ENCODE assay signal across 1 cellular context in genomic region chr10:104120903-104121484, GRCh38.
TF ChIP-seq lines count a peak whose summit lies in the region.

No MANE protein-coding gene starts in this region.

TF ChIP-seq in K562, 482 proteins besides CTCF, POLR2A, EP300 and RAD21 (continued from another document):
- TF ChIP-seq RNF219 (CRISPR knock-in tag; IDR thresholded peaks at IDR 0.05) (no peak), TCF15 (CRISPR knock-in tag; IDR thresholded peaks at IDR 0.05) (no peak), COPS2 (conservative IDR thresholded peaks at IDR 0.05) (no peak), CHD2 (IDR thresholded peaks at IDR 0.05; ENCODE audit: low read depth, low read length) (no peak), MECOM (CRISPR knock-in tag; IDR thresholded peaks at IDR 0.05) (no peak), PRDM10 (IDR thresholded peaks at IDR 0.05; ENCODE audit: partially characterized antibody) (peak; percentile 5), HOMEZ (CRISPR knock-in tag; IDR thresholded peaks at IDR 0.05) (no peak), ELF1 (tag; IDR thresholded peaks at IDR 0.05) (no peak), PURB (CRISPR knock-in tag; IDR thresholded peaks at IDR 0.05; ENCODE audit: low read depth) (no peak), SIN3B (IDR thresholded peaks at IDR 0.05; ENCODE audit: low read depth) (no peak), MITF (IDR thresholded peaks at IDR 0.05) (no peak), ZNF121 (CRISPR knock-in tag; conservative IDR thresholded peaks at IDR 0.05) (no peak), AFF1 (IDR thresholded peaks at IDR 0.05; ENCODE audit: low read depth in 1 of 2, partially characterized antibody in 2 of 2) (peak in 1 of 2 experiments; percentile 45), MYC (IDR thresholded peaks at IDR 0.05; ENCODE audit: low read depth, low read length) (no peak), MYC (CRISPR knock-in tag; IDR thresholded peaks at IDR 0.05; ENCODE audit: borderline replicate concordance, low read depth) (no peak), HES1 (IDR thresholded peaks at IDR 0.05; ENCODE audit: low read depth) (no peak), FOXO4 (CRISPR knock-in tag; IDR thresholded peaks at IDR 0.05) (no peak), ZNF124 (CRISPR knock-in tag; IDR thresholded peaks at IDR 0.05) (no peak), CSDE1 (IDR thresholded peaks at IDR 0.05) (peak in 1 of 2 experiments; percentile 25; a peak in 1 of 4 replicates), VEZF1 (CRISPR knock-in tag; IDR thresholded peaks at IDR 0.05) (peak; percentile 94), EHMT2 (IDR thresholded peaks at IDR 0.05) (no peak), ZNF354B (CRISPR knock-in tag; IDR thresholded peaks at IDR 0.05) (no peak), ZNF184 (CRISPR knock-in tag; IDR thresholded peaks at IDR 0.05) (no peak), TRIM25 (IDR thresholded peaks at IDR 0.05; ENCODE audit: borderline replicate concordance) (no peak), FOSL1 (tag; conservative IDR thresholded peaks at IDR 0.05) (peak; percentile 50; the same call in 1 of the 2 replicates), ZNF274 (IDR thresholded peaks at IDR 0.05; ENCODE audit: borderline replicate concordance, low read depth, low read length) (no peak), CCAR2 (IDR thresholded peaks at IDR 0.05; ENCODE audit: low read depth, low read length) (no peak), CBX5 (IDR thresholded peaks at IDR 0.05; ENCODE audit: borderline replicate concordance, low read depth) (no peak), ZNF280A (IDR thresholded peaks at IDR 0.05; ENCODE audit: low read depth, partially characterized antibody) (no peak), THRA (IDR thresholded peaks at IDR 0.05) (no peak), CCNT2 (IDR thresholded peaks at IDR 0.05; ENCODE audit: borderline replicate concordance, extremely low read depth, insufficient read length, low read depth, low read length) (no peak), RHOXF2B (CRISPR knock-in tag; conservative IDR thresholded peaks at IDR 0.05) (no peak), MXI1 (IDR thresholded peaks at IDR 0.05; ENCODE audit: low read depth, low read length) (peak; percentile 73; the same call in 1 of the 2 replicates)
TF ChIP-seq in K562: peak in this region for 35.
